Comparison of ENCODE assay signal across 9 cellular contexts in genomic region chr1:170663441-170664282, GRCh38. TPM values are rescaled to one million over a fixed set of nuclear protein-coding genes. Genes with fewer than 3 reads are reported as not detected.
A peak's percentile ranks its signal among the peaks of the same experiment; 100 is the strongest.
DNase-seq lines count a peak whose midpoint lies in the region; ATAC-seq, FAIRE-seq and TF ChIP-seq lines count a peak whose summit lies in the region.
"Had no signal": no experiment of that assay in that cellular context is flagged by ENCODE, and none has a peak within 500 bp of the region (broad histone marks: within the 10 kb centered on the region; RNA-seq: fewer than 3 reads in every experiment).

Gene PRRX1, plus strand, starts transcription at chr1:170664131. Its CDS starts 88 bp downstream, at chr1:170664219.

- DNase-seq in brain microvascular endothelial cell, result peak; percentile 23
- DNase-seq in kidney epithelial cell (ENCODE audit: low read depth), result no peak
- no peak for DNase-seq in stimulated activated naive B cell treated with anti-CD40 and anti-IgM and Interleukin-4, amounts not matched to agents 10 μg/mL and 1 μg/mL and 100 μg/mL, for 72 hours
- no peak for DNase-seq in activated CD4-positive, CD25-positive, alpha-beta regulatory T cell (lab: John Stamatoyannopoulos, UW)
- DNase-seq in RCC 7860 (ENCODE audit: low spot score), result no peak

- peaks cover 23 to 43% of the 10 kb centered on the region in 2 donors for H3K4me1 Mint-ChIP-seq in stimulated activated naive B cell treated with anti-CD40 and anti-IgM and Interleukin-4, amounts not matched to agents 10 μg/mL and 1 μg/mL and 100 μg/mL, for 72 hours

- H3K27me3 ChIP-seq in HUES64 (ENCODE audit: insufficient read depth, low read length), result peaks cover 100% of the 10 kb centered on the region
- no peaks in the 10 kb centered on the region for H3K27me3 ChIP-seq in brain microvascular endothelial cell (replicated peaks)
- peaks cover 98% of the 10 kb centered on the region for H3K27me3 ChIP-seq in kidney epithelial cell (ENCODE audit: control insufficient read depth, insufficient read depth, low read length)

- FAIRE-seq in RCC 7860 (lab: Jason Lieb, UNC), result no peak

- in situ Hi-C loops in brain microvascular endothelial cell (cut with HindIII; ENCODE audit: low pct_ligation_motif_present, low sequenced_read_pairs), result no loop called here

- H3K4me3 Mint-ChIP-seq in stimulated activated naive B cell treated with anti-CD40 and anti-IgM and Interleukin-4, amounts not matched to agents 10 μg/mL and 1 μg/mL and 100 μg/mL, for 72 hours, result peak within 1 kb of the TSS; percentile 75

- no peaks in the 10 kb centered on the region for H3K9me3 ChIP-seq in HUES64 (ENCODE audit: insufficient read depth, low read depth, low read length)

- H3K4me3 ChIP-seq in HUES64 (ENCODE audit: low read length), result peak within 1 kb of the TSS; percentile 63
- peak within 1 kb of the TSS; percentile 92 for H3K4me3 ChIP-seq in brain microvascular endothelial cell (ENCODE audit: low read depth, low read length)
- H3K4me3 ChIP-seq in kidney epithelial cell (ENCODE audit: low read depth, low read length), result peak within 1 kb of the TSS; percentile 37

- peaks cover 51% of the 10 kb centered on the region for H3K4me1 ChIP-seq in HUES64 (ENCODE audit: insufficient read depth, low read length)

- H3K27ac ChIP-seq in HUES64 (ENCODE audit: low read depth, low read length) (no peak within 1 kb of the TSS), brain microvascular endothelial cell (peak within 1 kb of the TSS; percentile 85)

- H3K36me3 Mint-ChIP-seq in stimulated activated naive B cell treated with anti-CD40 and anti-IgM and Interleukin-4, amounts not matched to agents 10 μg/mL and 1 μg/mL and 100 μg/mL, for 72 hours, result peaks cover 0 to 15% of the 10 kb centered on the region in 2 donors

- no peak for ATAC-seq in stimulated activated naive B cell treated with anti-CD40 and anti-IgM and Interleukin-4, amounts not matched to agents 10 μg/mL and 1 μg/mL and 100 μg/mL, for 72 hours (replicated peaks)
- ATAC-seq in HG03045 (IDR thresholded peaks at IDR 0.05; ENCODE audit: unreplicated experiment) (no peak), HG02798 (IDR thresholded peaks at IDR 0.05; ENCODE audit: poor library complexity, unreplicated experiment) (no peak)

- WGBS in HUES64, result under 1% methylated on average over 18 of the region's 26 CpGs

- H3K36me3 ChIP-seq in HUES64 (ENCODE audit: insufficient read depth, low read length) (no peaks in the 10 kb centered on the region), brain microvascular endothelial cell (replicated peaks) (no peaks in the 10 kb centered on the region), kidney epithelial cell (ENCODE audit: control insufficient read depth, insufficient read depth, low read length) (no peaks in the 10 kb centered on the region)

- TF ChIP-seq CTCF in brain microvascular endothelial cell (IDR thresholded peaks at IDR 0.05; ENCODE audit: low read depth, low read length, missing control alignments), result no peak
- no peak for TF ChIP-seq CTCF in kidney epithelial cell (IDR thresholded peaks at IDR 0.05; ENCODE audit: insufficient read depth, low read length, poor library complexity, severe bottlenecking)

- H3K9me3 Mint-ChIP-seq in stimulated activated naive B cell treated with anti-CD40 and anti-IgM and Interleukin-4, amounts not matched to agents 10 μg/mL and 1 μg/mL and 100 μg/mL, for 72 hours, result peaks cover 0 to 3% of the 10 kb centered on the region in 2 donors

- peak within 1 kb of the TSS; percentile 28; the same call in 1 of the 2 replicates for H3K9ac ChIP-seq in HUES64 (ENCODE audit: low read depth, low read length)

- peak within 1 kb of the TSS; percentile 71 for H3K27ac Mint-ChIP-seq in stimulated activated naive B cell treated with anti-CD40 and anti-IgM and Interleukin-4, amounts not matched to agents 10 μg/mL and 1 μg/mL and 100 μg/mL, for 72 hours

- H3K27me3 Mint-ChIP-seq in stimulated activated naive B cell treated with anti-CD40 and anti-IgM and Interleukin-4, amounts not matched to agents 10 μg/mL and 1 μg/mL and 100 μg/mL, for 72 hours, result peaks cover 74 to 81% of the 10 kb centered on the region in 2 donors

RNA-seq across cellular contexts. Expression of gene PRRX1, which starts in this region (rescaled TPM):
- 2.2 TPM for polyA plus RNA-seq in HUES64 (2013, experiment 1 of 2)
- polyA plus RNA-seq in HUES64 (2013, experiment 2 of 2), result 1.6 TPM
- total RNA-seq in kidney epithelial cell, result 0.75 and 2.9 TPM in 2 replicates
- total RNA-seq: renal cortical epithelial cell had no signal

Comparison
In these comparisons a context has a peak if more than half of its experiments do, and no peak if none do; other contexts are left out.
1. H3K4me3 ChIP-seq: peak in every context shown above with its lines; median percentile 92 in brain microvascular endothelial cell; 63 in HUES64; 37 in kidney epithelial cell.